In genomic region chr10:126549326-126549725, GRCh38 we compare ENCODE assay signal across 19 cellular contexts.
A peak's percentile ranks its signal among the peaks of the same experiment; 100 is the strongest.
DNase-seq lines count a peak whose midpoint lies in the region; ATAC-seq and TF ChIP-seq lines count a peak whose summit lies in the region.
"Had no signal": no experiment of that assay in that cellular context is flagged by ENCODE, and none has a peak within 500 bp of the region (broad histone marks: within the 10 kb centered on the region; RNA-seq: fewer than 3 reads in every experiment).

No MANE protein-coding gene starts in this region.

- H3K79me2 ChIP-seq in fibroblast of lung (ENCODE audit: control insufficient read depth, insufficient read depth, low read length) = no peaks in the 10 kb centered on the region

- H3K4me1 ChIP-seq in fibroblast of lung (ENCODE audit: control insufficient read depth, extremely low read depth, insufficient read depth, low read length) (no peaks in the 10 kb centered on the region), testis (no peaks in the 10 kb centered on the region)
- H3K4me1 ChIP-seq in CD4-positive, alpha-beta memory T cell (ENCODE audit: insufficient read depth, low read length) = no peaks in the 10 kb centered on the region
- H3K4me1 ChIP-seq: BLaER1 had no signal

- H3K27ac Mint-ChIP-seq in WTC11 = peak overlapping the region; percentile 30; the same call in 1 of the 2 replicates
- H3K27ac Mint-ChIP-seq in brain = peak overlapping the region in 3 of 5 experiments; percentile 52 to 70 (median 53)
- H3K27ac Mint-ChIP-seq in CD4-positive, alpha-beta memory T cell = no peak overlapping the region
- H3K27ac Mint-ChIP-seq: CD14-positive monocyte; CD8-positive, alpha-beta T cell; GM23338; HFFc6; IgD-negative memory B cell had no signal

- no peaks in the 10 kb centered on the region for H3K27me3 ChIP-seq in fibroblast of lung (ENCODE audit: control insufficient read depth, insufficient read depth, low read length)
- H3K27me3 ChIP-seq in testis = no peaks in the 10 kb centered on the region
- H3K27me3 ChIP-seq in CD4-positive, alpha-beta memory T cell (ENCODE audit: insufficient read depth, low read length) = no peaks in the 10 kb centered on the region
- H3K27me3 ChIP-seq: BLaER1 had no signal

- no peak overlapping the region for H3K4me2 ChIP-seq in fibroblast of lung (ENCODE audit: extremely low read depth, insufficient read depth, low read length)
- H3K4me2 ChIP-seq: BLaER1, GM23338 had no signal

- H3K36me3 Mint-ChIP-seq in WTC11 (no peaks in the 10 kb centered on the region), brain (no peaks in the 10 kb centered on the region)
- H3K36me3 Mint-ChIP-seq in CD4-positive, alpha-beta memory T cell = no peaks in the 10 kb centered on the region
- H3K36me3 Mint-ChIP-seq: CD14-positive monocyte; CD8-positive, alpha-beta T cell; IgD-negative memory B cell had no signal

- POLR2A ChIA-PET in WTC11 (lab: Charles Lee) = no interaction called here
- POLR2A ChIA-PET in CD4-positive, alpha-beta memory T cell (lab: Charles Lee; ENCODE audit: partially characterized antibody) = no interaction called here

- H3K27ac ChIP-seq in fibroblast of lung (ENCODE audit: insufficient read depth, low read length) (no peak overlapping the region), testis (no peak overlapping the region)
- no peak overlapping the region for H3K27ac ChIP-seq in CD4-positive, alpha-beta memory T cell (ENCODE audit: low read depth, low read length)
- H3K27ac ChIP-seq: BLaER1 had no signal

- peaks cover 38% of the 10 kb centered on the region for H3K4me1 Mint-ChIP-seq in WTC11
- H3K4me1 Mint-ChIP-seq in brain = peaks cover 19% of the 10 kb centered on the region
- H3K4me1 Mint-ChIP-seq in CD4-positive, alpha-beta memory T cell = no peaks in the 10 kb centered on the region
- H3K4me1 Mint-ChIP-seq: CD14-positive monocyte, IgD-negative memory B cell had no signal

- H3K9ac ChIP-seq in fibroblast of lung (ENCODE audit: insufficient read depth, low read length) = no peak overlapping the region
- H3K9ac ChIP-seq: BLaER1 had no signal

- TF ChIP-seq CTCF in WTC11 (IDR thresholded peaks at IDR 0.05) (no peak), brain (conservative IDR thresholded peaks at IDR 0.05) (no peak), fibroblast of lung (conservative IDR thresholded peaks at IDR 0.05 in 1 of 2, IDR thresholded peaks at IDR 0.05 in 1 of 2; ENCODE audit: low read depth in 1 of 2, low read length in 2 of 2) (no peak), testis (IDR thresholded peaks at IDR 0.05) (no peak)

- TF ChIP-seq POLR2A in testis (IDR thresholded peaks at IDR 0.05) = no peak

- no peak overlapping the region for H3K4me3 ChIP-seq in fibroblast of lung (replicated peaks in 1 of 4; ENCODE audit: control extremely low read depth in 1 of 4, insufficient read depth in 1 of 4, low read depth in 3 of 4, low read length in 4 of 4)
- H3K4me3 ChIP-seq in testis = no peak overlapping the region
- no peak overlapping the region for H3K4me3 ChIP-seq in CD4-positive, alpha-beta memory T cell (ENCODE audit: low read length in 2 of 2)
- H3K4me3 ChIP-seq: BLaER1, GM23338 had no signal

- DNase-seq in WTC11 (ENCODE audit: low spot score) (no peak), fibroblast of lung (ENCODE audit: low read depth in 2 of 2) (peak; percentile 18 to 55), testis (no peak)
- DNase-seq in activated CD4-positive, CD25-positive, alpha-beta regulatory T cell (lab: John Stamatoyannopoulos, UW) = no peak
- no peak for DNase-seq in CD4-positive, alpha-beta memory T cell
- DNase-seq: ACHN; Calu3; CD8-positive, alpha-beta T cell; DMS79 treated with DMSO at 0.1 percent for 48 hours; GF-D8; HFFc6 had no signal

- ATAC-seq in WTC11 (no peak), HG03457 (IDR thresholded peaks at IDR 0.05; ENCODE audit: unreplicated experiment) (no peak)
- ATAC-seq: CD8-positive, alpha-beta T cell; GM23338; HCT116; HepG2 had no signal

- H3K27me3 Mint-ChIP-seq in WTC11 (ENCODE audit: low read depth) (no peaks in the 10 kb centered on the region), brain (peaks cover 7% of the 10 kb centered on the region)
- H3K27me3 Mint-ChIP-seq in CD4-positive, alpha-beta memory T cell = no peaks in the 10 kb centered on the region
- H3K27me3 Mint-ChIP-seq: IgD-negative memory B cell had no signal

- intact Hi-C loops in testis (cut with DNase I; ENCODE audit: low total_unique reads) = no loop called here
- intact Hi-C loops in CD4-positive, alpha-beta memory T cell (cut with micrococcal nuclease) = no loop called here

- H3K9me3 Mint-ChIP-seq in WTC11 (peaks cover 7% of the 10 kb centered on the region), brain (peaks cover 0 to 5% (median 3%) of the 10 kb centered on the region in 5 experiments)
- H3K9me3 Mint-ChIP-seq in CD4-positive, alpha-beta memory T cell = peaks cover 0 to 3% (median 0%) of the 10 kb centered on the region in 8 donors
- H3K9me3 Mint-ChIP-seq: CD8-positive, alpha-beta T cell; GM23338; HFFc6 had no signal

- CTCF ChIA-PET in WTC11 (lab: Charles Lee) = interaction anchor here (0.6 kb wide), 1 partner anchor 121 kb away, joined by 4 read pairs; the partner anchor contains the start of gene C10orf90
- CTCF ChIA-PET in CD4-positive, alpha-beta memory T cell (lab: Charles Lee; ENCODE audit: partially characterized antibody) = interaction anchor here (0.7 kb wide), 1 partner anchor 472 kb away, joined by 3 read pairs; no protein-coding TSS in a partner anchor

- H2AFZ ChIP-seq in fibroblast of lung (ENCODE audit: low read length) = no peak overlapping the region
- H2AFZ ChIP-seq: GM23338 had no signal

- H3K4me3 Mint-ChIP-seq in WTC11 = no peak overlapping the region
- no peak overlapping the region for H3K4me3 Mint-ChIP-seq in brain
- no peak overlapping the region for H3K4me3 Mint-ChIP-seq in CD4-positive, alpha-beta memory T cell
- H3K4me3 Mint-ChIP-seq: CD14-positive monocyte; CD8-positive, alpha-beta T cell; GM23338; HFFc6; IgD-negative memory B cell had no signal

- no peaks in the 10 kb centered on the region for H3K36me3 ChIP-seq in fibroblast of lung (ENCODE audit: control insufficient read depth, insufficient read depth, low read length)
- no peaks in the 10 kb centered on the region for H3K36me3 ChIP-seq in testis (ENCODE audit: low read depth, missing control alignments)
- no peaks in the 10 kb centered on the region for H3K36me3 ChIP-seq in CD4-positive, alpha-beta memory T cell (ENCODE audit: insufficient read depth, low read length)
- H3K36me3 ChIP-seq: BLaER1 had no signal

- no peaks in the 10 kb centered on the region for H4K20me1 ChIP-seq in fibroblast of lung (ENCODE audit: control insufficient read depth, extremely low read depth, insufficient read depth, low read length)
- H4K20me1 ChIP-seq: BLaER1 had no signal

- H3K9me3 ChIP-seq in fibroblast of lung (ENCODE audit: control insufficient read depth, insufficient read depth, low read depth, low read length) (no peaks in the 10 kb centered on the region), testis (no peaks in the 10 kb centered on the region)
- no peaks in the 10 kb centered on the region for H3K9me3 ChIP-seq in CD4-positive, alpha-beta memory T cell (ENCODE audit: control insufficient read depth in 1 of 2, low read length in 2 of 2)
- H3K9me3 ChIP-seq: BLaER1 had no signal

TF ChIP-seq in WTC11, 78 proteins besides CTCF, POLR2A, EP300 and RAD21:
- no peak for TF ChIP-seq RORB (CRISPR knock-in tag; IDR thresholded peaks at IDR 0.05)
- no peak for TF ChIP-seq NFATC4 (CRISPR knock-in tag; IDR thresholded peaks at IDR 0.05)
- no peak for TF ChIP-seq TP53 (CRISPR knock-in tag; IDR thresholded peaks at IDR 0.05)
- no peak for TF ChIP-seq ZMAT4 (CRISPR knock-in tag; IDR thresholded peaks at IDR 0.05)

Comparison
In these comparisons a context has a peak if more than half of its experiments do, and no peak if none do; other contexts are left out.
1. DNase-seq: peak in fibroblast of lung (2 of 2); none in WTC11 (single experiment), activated CD4-positive, CD25-positive, alpha-beta regulatory T cell (0 of 4), testis (single experiment) and CD4-positive, alpha-beta memory T cell (0 of 5).
2. H3K27ac Mint-ChIP-seq: peak in WTC11 (single experiment) and brain (3 of 5); none in CD4-positive, alpha-beta memory T cell (0 of 7).